ENCODE assay signal across 16 cellular contexts in genomic region chr13:23644527-23644926, GRCh38.
A peak's percentile ranks its signal among the peaks of the same experiment; 100 is the strongest.
DNase-seq lines count a peak whose midpoint lies in the region; ATAC-seq, FAIRE-seq and TF ChIP-seq lines count a peak whose summit lies in the region.
"Had no signal": no experiment of that assay in that cellular context is flagged by ENCODE, and none has a peak within 500 bp of the region (broad histone marks: within the 10 kb centered on the region; RNA-seq: fewer than 3 reads in every experiment).

No MANE protein-coding gene starts in this region.

- H3K9me3 ChIP-seq in osteoblast (ENCODE audit: low read depth, low read length): no peaks in the 10 kb centered on the region
- H3K9me3 ChIP-seq: A549, Caco-2, HAP-1 had no signal

- H3K27me3 ChIP-seq in GM23338 (ENCODE audit: insufficient read depth) (no peaks in the 10 kb centered on the region), osteoblast (ENCODE audit: insufficient read depth, low read length) (no peaks in the 10 kb centered on the region)

- H3K36me3 Mint-ChIP-seq in GM23338 (ENCODE audit: low read depth): no peaks in the 10 kb centered on the region

- DNase-seq in GM23338 (ENCODE audit: low spot score) (no peak), astrocyte of the spinal cord (ENCODE audit: low read depth, low spot score) (peak; percentile 74), fibroblast of villous mesenchyme (ENCODE audit: low read depth) (peak; percentile 58), osteoblast (ENCODE audit: insufficient read length, low spot score, missing footprints) (no peak), T-helper 1 cell (no peak), frontal cortex (ENCODE audit: low spot score in 2 of 2) (no peak)
- DNase-seq: AML-193, Caco-2, NCI-H1417 treated with DMSO at 0.1 percent for 48 hours, NCI-H2029, NCI-H524 treated with DMSO at 0.1 percent for 48 hours, OCI-M1 had no signal

- H3K9me3 Mint-ChIP-seq in GM23338: no peaks in the 10 kb centered on the region

- TF ChIP-seq CTCF in GM23338 (conservative IDR thresholded peaks at IDR 0.05; ENCODE audit: low read depth in 2 of 2): no peak
- no peak for TF ChIP-seq CTCF in astrocyte of the spinal cord (IDR thresholded peaks at IDR 0.05; ENCODE audit: low read depth, low read length)
- TF ChIP-seq CTCF in fibroblast of villous mesenchyme (IDR thresholded peaks at IDR 0.05; ENCODE audit: insufficient read depth, low read depth, low read length): no peak
- TF ChIP-seq CTCF in osteoblast (IDR thresholded peaks at IDR 0.05; ENCODE audit: extremely low read depth, low read depth, low read length): no peak

- H3K4me1 Mint-ChIP-seq in GM23338: peaks cover 18% of the 10 kb centered on the region

- no peak overlapping the region for H3K27ac Mint-ChIP-seq in GM23338

- H3F3A ChIP-seq in GM23338 (replicated peaks; ENCODE audit: low read depth): no peaks in the 10 kb centered on the region

- ATAC-seq in GM23338 (no peak), HG03460 (IDR thresholded peaks at IDR 0.05; ENCODE audit: unreplicated experiment) (no peak)
- ATAC-seq: A549 had no signal

- H2AFZ ChIP-seq in GM23338 (peak overlapping the region; percentile 72; the same call in 1 of the 2 replicates), osteoblast (ENCODE audit: low read length) (peak overlapping the region; percentile 14)

- no peak overlapping the region for H3K4me3 Mint-ChIP-seq in GM23338

- H3K27ac ChIP-seq in GM23338 (ENCODE audit: low read depth) (no peak overlapping the region), osteoblast (ENCODE audit: low read depth, low read length) (peak overlapping the region; percentile 40)
- H3K27ac ChIP-seq: A549, RWPE1 had no signal

- FAIRE-seq in frontal cortex (lab: Jason Lieb, UNC): no peak
- FAIRE-seq: A549 had no signal

- H3K27me3 Mint-ChIP-seq in GM23338 (ENCODE audit: insufficient read depth, low read depth, poor library complexity): peaks cover 5% of the 10 kb centered on the region

- H3K4me1 ChIP-seq in GM23338 (ENCODE audit: insufficient read depth) (peaks cover 11% of the 10 kb centered on the region), osteoblast (ENCODE audit: insufficient read depth, low read length) (peaks cover 21% of the 10 kb centered on the region)
- H3K4me1 ChIP-seq: A549, Caco-2 had no signal

- H3K4me3 ChIP-seq in GM23338: no peak overlapping the region
- no peak overlapping the region for H3K4me3 ChIP-seq in astrocyte of the spinal cord (ENCODE audit: low read depth, low read length)
- H3K4me3 ChIP-seq in fibroblast of villous mesenchyme (ENCODE audit: low read depth, low read length): no peak overlapping the region
- no peak overlapping the region for H3K4me3 ChIP-seq in osteoblast (ENCODE audit: insufficient read depth, low read length)
- H3K4me3 ChIP-seq: A549, HAP-1 had no signal

- H3K79me2 ChIP-seq in GM23338 (replicated peaks; ENCODE audit: insufficient read depth) (no peaks in the 10 kb centered on the region), osteoblast (ENCODE audit: insufficient read depth, low read length) (no peaks in the 10 kb centered on the region)

- in situ Hi-C loops in astrocyte of the spinal cord (cut with HindIII; ENCODE audit: low sequenced_read_pairs): no loop called here

- H4K20me1 ChIP-seq in GM23338 (replicated peaks; ENCODE audit: insufficient read depth) (no peaks in the 10 kb centered on the region), osteoblast (ENCODE audit: insufficient read depth, low read length) (no peaks in the 10 kb centered on the region)

- no peaks in the 10 kb centered on the region for H3K9me2 ChIP-seq in GM23338 (ENCODE audit: insufficient read depth)

- H3K4me2 ChIP-seq in GM23338 (no peak overlapping the region), osteoblast (ENCODE audit: insufficient read depth, low read length) (peak overlapping the region; percentile 23)
- H3K4me2 ChIP-seq: A549 had no signal

- H3K36me3 ChIP-seq in GM23338 (ENCODE audit: insufficient read depth) (no peaks in the 10 kb centered on the region), osteoblast (ENCODE audit: insufficient read depth, low read length) (no peaks in the 10 kb centered on the region)
- H3K36me3 ChIP-seq: HAP-1 had no signal

TF ChIP-seq in GM23338, 12 proteins besides CTCF, POLR2A, EP300 and RAD21:
- TF ChIP-seq JUNB (IDR thresholded peaks at IDR 0.05; ENCODE audit: unreplicated experiment): no peak

Comparison
In these comparisons a context has a peak if more than half of its experiments do, and no peak if none do; other contexts are left out.
1. DNase-seq: peak in astrocyte of the spinal cord (single experiment) and fibroblast of villous mesenchyme (single experiment); none in GM23338 (single experiment), osteoblast (single experiment), T-helper 1 cell (0 of 5) and frontal cortex (0 of 2).